8 cellular contexts compared by ENCODE assay signal in the genomic region with DNA sequence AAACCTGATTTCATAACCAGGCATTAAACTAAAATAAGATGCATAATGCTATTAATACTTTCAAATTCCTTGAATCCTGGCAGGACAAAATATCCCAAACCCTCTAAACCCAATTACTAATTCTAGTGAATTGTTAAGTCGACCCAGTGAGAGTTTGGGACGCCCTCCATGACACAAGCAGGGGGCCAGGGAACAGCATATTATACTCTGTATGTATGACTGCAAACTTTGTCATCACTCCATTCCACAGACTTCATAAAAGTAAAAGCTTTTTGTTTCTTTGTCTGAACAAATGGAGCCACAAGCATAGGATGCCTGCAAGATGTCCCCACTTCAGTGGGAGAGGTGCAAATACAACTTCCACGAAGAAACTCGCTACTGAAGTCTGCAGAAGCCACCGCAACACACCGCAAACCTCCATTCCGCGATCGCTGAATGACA. TPM values are rescaled to one million over a fixed set of nuclear protein-coding genes. Genes with fewer than 3 reads are reported as not detected.
DNase-seq lines count a peak whose midpoint lies in the region; FAIRE-seq and TF ChIP-seq lines count a peak whose summit lies in the region.

No MANE protein-coding gene starts in this region.

- H3K4me3 Mint-ChIP-seq in endodermal cell = peak overlapping the region; percentile 96

- H3K36me3 ChIP-seq in endodermal cell (ENCODE audit: control insufficient read depth, insufficient read depth, low read length) (no peaks in the 10 kb centered on the region), parathyroid adenoma (ENCODE audit: control insufficient read depth, insufficient read depth, low read length) (no peaks in the 10 kb centered on the region)

- H3K9ac ChIP-seq in endodermal cell (ENCODE audit: extremely low read depth, low read length, poor library complexity, severe bottlenecking) (peak overlapping the region; percentile 76), parathyroid adenoma (peak overlapping the region; percentile 11)

- H3K4me3 ChIP-seq in endodermal cell (ENCODE audit: low read length) = peak overlapping the region; percentile 95
- H3K4me3 ChIP-seq in parathyroid adenoma (ENCODE audit: low read depth, low read length) = peak overlapping the region; percentile 72

- DNase-seq in GM19239 (ENCODE audit: insufficient read length, low spot score) = no peak
- DNase-seq in T-helper 9 cell = peak; percentile 26
- no peak for DNase-seq in endodermal cell
- DNase-seq in UCSD-AML1 (lab: John Stamatoyannopoulos, UW; ENCODE audit: unreplicated experiment) = no peak
- no peak for DNase-seq in glomerular visceral epithelial cell (ENCODE audit: extremely low spot score)
- DNase-seq in NCI-H774 (lab: John Stamatoyannopoulos, UW) = no peak
- DNase-seq in SK-N-DZ (ENCODE audit: low spot score) = no peak

- H3K36me3 Mint-ChIP-seq in endodermal cell (ENCODE audit: low read depth) = peaks cover 3% of the 10 kb centered on the region

- H3K27me3 Mint-ChIP-seq in endodermal cell (ENCODE audit: insufficient read depth) = peaks cover 1% of the 10 kb centered on the region

- H3K9me3 ChIP-seq in endodermal cell (ENCODE audit: control insufficient read depth, low read length) = no peaks in the 10 kb centered on the region
- no peaks in the 10 kb centered on the region for H3K9me3 ChIP-seq in parathyroid adenoma (ENCODE audit: control insufficient read depth, low read length)

- no peaks in the 10 kb centered on the region for H3K79me2 ChIP-seq in parathyroid adenoma

- peak overlapping the region; percentile 93 for H3K4me2 ChIP-seq in parathyroid adenoma (ENCODE audit: low read length)

- peak; percentile 59 for FAIRE-seq in GM19239 (lab: Jason Lieb, UNC)

- no peaks in the 10 kb centered on the region for H3K27me3 ChIP-seq in endodermal cell (ENCODE audit: control insufficient read depth, insufficient read depth, low read length, poor library complexity, severe bottlenecking)
- no peaks in the 10 kb centered on the region for H3K27me3 ChIP-seq in parathyroid adenoma (ENCODE audit: control insufficient read depth, insufficient read depth, low read length)

- H3K27ac Mint-ChIP-seq in endodermal cell = peak overlapping the region; percentile 97

- H3K4me1 ChIP-seq in endodermal cell (ENCODE audit: control insufficient read depth, insufficient read depth, low read length) (peaks cover 3% of the 10 kb centered on the region), parathyroid adenoma (no peaks in the 10 kb centered on the region)

- H3K9me3 Mint-ChIP-seq in endodermal cell = no peaks in the 10 kb centered on the region

- H3K27ac ChIP-seq in endodermal cell (ENCODE audit: low read depth, low read length) (peak overlapping the region; percentile 97), parathyroid adenoma (peak overlapping the region; percentile 76)

- TF ChIP-seq CTCF in endodermal cell (conservative IDR thresholded peaks at IDR 0.05) = no peak
- no peak for TF ChIP-seq CTCF in parathyroid adenoma (IDR thresholded peaks at IDR 0.05)

- H3K4me1 Mint-ChIP-seq in endodermal cell = peaks cover 25% of the 10 kb centered on the region

- 0 to 3% methylated on average over 2 to 9 of the region's 9 CpGs for WGBS in endodermal cell (ENCODE audit: insufficient coverage in 1 of 2, insufficient read length in 1 of 2), 2 experiments

- peak overlapping the region; percentile 86 for H2AFZ ChIP-seq in parathyroid adenoma

RNA-seq across cellular contexts. Expression of a gene that starts 1.2 kb away (rescaled TPM):
- total RNA-seq in endodermal cell = 10 to 100 TPM; 53.6 to 59.8 TPM
- polyA plus RNA-seq in endodermal cell (2013, experiment 1 of 2) = 40.4 TPM
- 41.3 TPM for polyA plus RNA-seq in endodermal cell (2013, experiment 2 of 2)
- polyA plus RNA-seq in SK-N-DZ (2014; cell fraction: cytosol; rRNA removed) = 51.7 and 52.8 TPM in 2 replicates
- polyA plus RNA-seq in SK-N-DZ (2014; cell fraction: nucleus; rRNA removed) = 36.7 and 42.5 TPM in 2 replicates
